Comparison of ENCODE assay signal across 1 cellular context in the genomic region with DNA sequence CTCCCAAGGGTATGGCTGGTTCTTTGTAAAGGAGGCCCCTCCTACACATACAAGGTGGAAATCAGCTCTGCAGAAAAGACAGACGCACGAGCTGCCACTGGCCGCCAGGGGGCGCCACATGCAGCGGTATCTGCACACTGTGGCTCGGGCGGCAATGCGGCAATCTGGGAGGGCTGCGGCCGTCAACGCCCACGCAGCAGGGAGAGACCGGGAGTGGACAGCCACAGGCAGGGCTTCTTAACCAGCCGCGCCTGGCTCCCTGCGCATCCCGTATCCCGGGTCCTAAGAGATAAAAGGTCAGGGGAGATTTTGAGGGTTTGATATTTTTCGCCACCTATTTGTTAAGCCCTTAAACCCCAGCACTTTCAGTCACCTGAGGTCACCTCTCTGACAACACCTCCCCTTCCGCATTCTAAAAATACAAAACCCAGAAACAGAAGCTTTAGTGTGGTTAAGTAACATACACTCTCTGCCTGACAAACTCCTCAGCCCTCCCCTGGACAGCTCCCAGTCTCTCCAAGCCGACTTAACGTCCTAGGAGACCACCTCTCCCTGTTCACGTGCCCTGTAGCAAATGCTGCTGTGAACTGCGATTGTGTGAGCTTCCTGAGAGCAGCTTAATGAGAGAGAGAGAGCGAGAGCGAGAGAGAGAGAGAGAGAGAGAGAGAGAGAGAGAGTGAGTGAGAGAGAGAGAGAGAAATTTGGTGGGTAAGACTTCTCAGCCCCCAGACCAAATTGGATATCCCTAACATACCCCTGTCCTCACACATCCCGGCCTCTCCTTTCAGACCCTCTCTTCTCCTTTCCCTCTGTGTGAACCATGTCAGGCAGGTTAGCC.
TF ChIP-seq lines count a peak whose summit lies in the region.

No MANE protein-coding gene starts in this region.

TF ChIP-seq in HepG2, 621 proteins besides CTCF, POLR2A, EP300 and RAD21 (continued from another document):
- TF ChIP-seq, protein P1, sequence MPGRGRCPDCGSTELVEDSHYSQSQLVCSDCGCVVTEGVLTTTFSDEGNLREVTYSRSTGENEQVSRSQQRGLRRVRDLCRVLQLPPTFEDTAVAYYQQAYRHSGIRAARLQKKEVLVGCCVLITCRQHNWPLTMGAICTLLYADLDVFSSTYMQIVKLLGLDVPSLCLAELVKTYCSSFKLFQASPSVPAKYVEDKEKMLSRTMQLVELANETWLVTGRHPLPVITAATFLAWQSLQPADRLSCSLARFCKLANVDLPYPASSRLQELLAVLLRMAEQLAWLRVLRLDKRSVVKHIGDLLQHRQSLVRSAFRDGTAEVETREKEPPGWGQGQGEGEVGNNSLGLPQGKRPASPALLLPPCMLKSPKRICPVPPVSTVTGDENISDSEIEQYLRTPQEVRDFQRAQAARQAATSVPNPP (CRISPR knock-in tag; IDR thresholded peaks at IDR 0.05) = no peak
- TF ChIP-seq, protein P2, sequence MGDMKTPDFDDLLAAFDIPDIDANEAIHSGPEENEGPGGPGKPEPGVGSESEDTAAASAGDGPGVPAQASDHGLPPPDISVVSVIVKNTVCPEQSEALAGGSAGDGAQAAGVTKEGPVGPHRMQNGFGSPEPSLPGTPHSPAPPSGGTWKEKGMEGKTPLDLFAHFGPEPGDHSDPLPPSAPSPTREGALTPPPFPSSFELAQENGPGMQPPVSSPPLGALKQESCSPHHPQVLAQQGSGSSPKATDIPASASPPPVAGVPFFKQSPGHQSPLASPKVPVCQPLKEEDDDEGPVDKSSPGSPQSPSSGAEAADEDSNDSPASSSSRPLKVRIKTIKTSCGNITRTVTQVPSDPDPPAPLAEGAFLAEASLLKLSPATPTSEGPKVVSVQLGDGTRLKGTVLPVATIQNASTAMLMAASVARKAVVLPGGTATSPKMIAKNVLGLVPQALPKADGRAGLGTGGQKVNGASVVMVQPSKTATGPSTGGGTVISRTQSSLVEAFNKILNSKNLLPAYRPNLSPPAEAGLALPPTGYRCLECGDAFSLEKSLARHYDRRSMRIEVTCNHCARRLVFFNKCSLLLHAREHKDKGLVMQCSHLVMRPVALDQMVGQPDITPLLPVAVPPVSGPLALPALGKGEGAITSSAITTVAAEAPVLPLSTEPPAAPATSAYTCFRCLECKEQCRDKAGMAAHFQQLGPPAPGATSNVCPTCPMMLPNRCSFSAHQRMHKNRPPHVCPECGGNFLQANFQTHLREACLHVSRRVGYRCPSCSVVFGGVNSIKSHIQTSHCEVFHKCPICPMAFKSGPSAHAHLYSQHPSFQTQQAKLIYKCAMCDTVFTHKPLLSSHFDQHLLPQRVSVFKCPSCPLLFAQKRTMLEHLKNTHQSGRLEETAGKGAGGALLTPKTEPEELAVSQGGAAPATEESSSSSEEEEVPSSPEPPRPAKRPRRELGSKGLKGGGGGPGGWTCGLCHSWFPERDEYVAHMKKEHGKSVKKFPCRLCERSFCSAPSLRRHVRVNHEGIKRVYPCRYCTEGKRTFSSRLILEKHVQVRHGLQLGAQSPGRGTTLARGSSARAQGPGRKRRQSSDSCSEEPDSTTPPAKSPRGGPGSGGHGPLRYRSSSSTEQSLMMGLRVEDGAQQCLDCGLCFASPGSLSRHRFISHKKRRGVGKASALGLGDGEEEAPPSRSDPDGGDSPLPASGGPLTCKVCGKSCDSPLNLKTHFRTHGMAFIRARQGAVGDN (CRISPR knock-in tag; IDR thresholded peaks at IDR 0.05) = peak; percentile 39
- TF ChIP-seq SALL1 (CRISPR knock-in tag; IDR thresholded peaks at IDR 0.05) (peak; percentile 24; the same call in 1 of the 2 replicates), KDM2A (CRISPR knock-in tag; IDR thresholded peaks at IDR 0.05; ENCODE audit: borderline replicate concordance, low read depth) (peak; percentile 68; the same call in 1 of the 2 replicates), ZFP36L2 (CRISPR knock-in tag; IDR thresholded peaks at IDR 0.05) (no peak), ZNF564 (CRISPR knock-in tag; IDR thresholded peaks at IDR 0.05) (no peak), ZNF331 (CRISPR knock-in tag; IDR thresholded peaks at IDR 0.05) (no peak), ZNF773 (CRISPR knock-in tag; IDR thresholded peaks at IDR 0.05; ENCODE audit: borderline replicate concordance) (no peak), HNRNPLL (IDR thresholded peaks at IDR 0.05; ENCODE audit: low read depth, low read length, poor library complexity, severe bottlenecking) (peak; percentile 24), TEAD3 (CRISPR knock-in tag; optimal IDR thresholded peaks at IDR 0.05; ENCODE audit: borderline replicate concordance) (peak; percentile 20), XRCC5 (optimal IDR thresholded peaks at IDR 0.05; ENCODE audit: low read length) (peak; percentile 68), ZNF768 (CRISPR knock-in tag; IDR thresholded peaks at IDR 0.05) (peak; percentile 48; the same call in 1 of the 2 replicates)
- TF ChIP-seq, protein P3, sequence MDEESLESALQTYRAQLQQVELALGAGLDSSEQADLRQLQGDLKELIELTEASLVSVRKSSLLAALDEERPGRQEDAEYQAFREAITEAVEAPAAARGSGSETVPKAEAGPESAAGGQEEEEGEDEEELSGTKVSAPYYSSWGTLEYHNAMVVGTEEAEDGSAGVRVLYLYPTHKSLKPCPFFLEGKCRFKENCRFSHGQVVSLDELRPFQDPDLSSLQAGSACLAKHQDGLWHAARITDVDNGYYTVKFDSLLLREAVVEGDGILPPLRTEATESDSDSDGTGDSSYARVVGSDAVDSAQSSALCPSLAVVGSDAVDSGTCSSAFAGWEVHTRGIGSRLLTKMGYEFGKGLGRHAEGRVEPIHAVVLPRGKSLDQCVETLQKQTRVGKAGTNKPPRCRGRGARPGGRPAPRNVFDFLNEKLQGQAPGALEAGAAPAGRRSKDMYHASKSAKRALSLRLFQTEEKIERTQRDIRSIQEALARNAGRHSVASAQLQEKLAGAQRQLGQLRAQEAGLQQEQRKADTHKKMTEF (CRISPR knock-in tag; IDR thresholded peaks at IDR 0.05) = no peak
- TF ChIP-seq, protein P4, sequence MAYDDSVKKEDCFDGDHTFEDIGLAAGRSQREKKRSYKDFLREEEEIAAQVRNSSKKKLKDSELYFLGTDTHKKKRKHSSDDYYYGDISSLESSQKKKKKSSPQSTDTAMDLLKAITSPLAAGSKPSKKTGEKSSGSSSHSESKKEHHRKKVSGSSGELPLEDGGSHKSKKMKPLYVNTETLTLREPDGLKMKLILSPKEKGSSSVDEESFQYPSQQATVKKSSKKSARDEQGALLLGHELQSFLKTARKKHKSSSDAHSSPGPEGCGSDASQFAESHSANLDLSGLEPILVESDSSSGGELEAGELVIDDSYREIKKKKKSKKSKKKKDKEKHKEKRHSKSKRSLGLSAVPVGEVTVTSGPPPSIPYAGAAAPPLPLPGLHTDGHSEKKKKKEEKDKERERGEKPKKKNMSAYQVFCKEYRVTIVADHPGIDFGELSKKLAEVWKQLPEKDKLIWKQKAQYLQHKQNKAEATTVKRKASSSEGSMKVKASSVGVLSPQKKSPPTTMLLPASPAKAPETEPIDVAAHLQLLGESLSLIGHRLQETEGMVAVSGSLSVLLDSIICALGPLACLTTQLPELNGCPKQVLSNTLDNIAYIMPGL (CRISPR knock-in tag; IDR thresholded peaks at IDR 0.05; ENCODE audit: borderline replicate concordance in 1 of 2, low read depth in 1 of 2) = peak; percentile 32 to 35; a peak in 1 of 4 replicates
TF ChIP-seq in HepG2: peak in this region for 12.
